Comparison of ENCODE assay signal across 16 cellular contexts in genomic region chr7:152891837-152892236, GRCh38.
DNase-seq lines count a peak whose midpoint lies in the region; ATAC-seq and TF ChIP-seq lines count a peak whose summit lies in the region.
"Had no signal": no experiment of that assay in that cellular context is flagged by ENCODE, and none has a peak within 500 bp of the region (broad histone marks: within the 10 kb centered on the region; RNA-seq: fewer than 3 reads in every experiment).

No MANE protein-coding gene starts in this region.

- no peak overlapping the region for H2AK5ac ChIP-seq in neuronal stem cell (ENCODE audit: low read depth, low read length)

- H3K27me3 Mint-ChIP-seq in activated CD8-positive, alpha-beta memory T cell treated with anti-CD3 and anti-CD28 coated beads, Interleukin-2, amount 10 ng/mL, durations not matched to agents 7 days and 5 days = no peaks in the 10 kb centered on the region

- CTCF ChIA-PET in activated CD8-positive, alpha-beta memory T cell treated with anti-CD3 and anti-CD28 coated beads, Interleukin-2, amount 10 ng/mL, durations not matched to agents 7 days and 5 days (lab: Charles Lee) = no interaction called here
- CTCF ChIA-PET in HEK293 (lab: Yijun Ruan, JAX) = interaction anchor here (0.6 to 0.7 kb wide), 4 partner anchors 442 to 1092 kb away, joined by 3 read pairs; no protein-coding TSS in a partner anchor

- ATAC-seq in activated CD8-positive, alpha-beta memory T cell treated with anti-CD3 and anti-CD28 coated beads, Interleukin-2, amount 10 ng/mL, durations not matched to agents 7 days and 5 days = no peak
- ATAC-seq: CD8-positive, alpha-beta T cell had no signal

- peak; percentile 3 for DNase-seq in activated CD8-positive, alpha-beta memory T cell treated with anti-CD3 and anti-CD28 coated beads, Interleukin-2, amount 50 U/mL, for 48 hours
- DNase-seq in activated CD8-positive, alpha-beta memory T cell treated with anti-CD3 and anti-CD28 coated beads, Interleukin-2, amount 10 ng/mL, durations not matched to agents 7 days and 5 days = no peak
- DNase-seq in neuronal stem cell (ENCODE audit: low spot score) (no peak), NCI-H1048 (lab: John Stamatoyannopoulos, UW) (no peak), BE2C (no peak)
- DNase-seq: 8988T; ACHN; Caco-2; Calu3; CD4-positive, alpha-beta T cell; DMS79 treated with DMSO at 0.1 percent for 48 hours; GF-D8 had no signal

- H3K27ac Mint-ChIP-seq in activated CD8-positive, alpha-beta memory T cell treated with anti-CD3 and anti-CD28 coated beads, Interleukin-2, amount 10 ng/mL, durations not matched to agents 7 days and 5 days = no peak overlapping the region
- H3K27ac Mint-ChIP-seq: CD4-positive, alpha-beta T cell; CD8-positive, alpha-beta T cell had no signal

- no peak overlapping the region for H3K4me3 ChIP-seq in HEK293 (ENCODE audit: low read depth, low read length)
- no peak overlapping the region for H3K4me3 ChIP-seq in neuronal stem cell (ENCODE audit: low read length in 2 of 2)
- H3K4me3 ChIP-seq in BE2C (ENCODE audit: low read depth, low read length) = no peak overlapping the region
- H3K4me3 ChIP-seq: BLaER1 treated with 17β-estradiol and CSF1 and Interleukin-3, amounts not matched to agents 10 nM and 100 nM had no signal

- H2BK120ac ChIP-seq in neuronal stem cell (ENCODE audit: low read depth, low read length) = no peak overlapping the region

- H2BK15ac ChIP-seq in neuronal stem cell (ENCODE audit: low read length) = peak overlapping the region; percentile 9

- no peaks in the 10 kb centered on the region for H3K4me1 Mint-ChIP-seq in activated CD8-positive, alpha-beta memory T cell treated with anti-CD3 and anti-CD28 coated beads, Interleukin-2, amount 10 ng/mL, durations not matched to agents 7 days and 5 days

- H3K4me2 ChIP-seq in neuronal stem cell (ENCODE audit: insufficient read depth, low read length, poor library complexity, severe bottlenecking) = no peak overlapping the region
- H3K4me2 ChIP-seq: BLaER1 treated with 17β-estradiol and CSF1 and Interleukin-3, amounts not matched to agents 10 nM and 100 nM had no signal

- H2BK5ac ChIP-seq in neuronal stem cell (ENCODE audit: low read length) = no peak overlapping the region

- H4K8ac ChIP-seq in neuronal stem cell (ENCODE audit: low read depth, low read length) = no peak overlapping the region

- no peaks in the 10 kb centered on the region for H3K4me1 ChIP-seq in HEK293 (ENCODE audit: control insufficient read depth, insufficient read depth, low read length)
- H3K4me1 ChIP-seq in neuronal stem cell (ENCODE audit: control insufficient read depth in 2 of 2, insufficient read depth in 1 of 2, low read depth in 1 of 2, low read length in 2 of 2) = peaks cover 0 to 3% of the 10 kb centered on the region in 2 donors
- H3K4me1 ChIP-seq in BE2C = no peaks in the 10 kb centered on the region
- H3K4me1 ChIP-seq: BLaER1 treated with 17β-estradiol and CSF1 and Interleukin-3, amounts not matched to agents 10 nM and 100 nM; Caco-2 had no signal

- no peak overlapping the region for H3K14ac ChIP-seq in neuronal stem cell (ENCODE audit: low read length)

- peaks cover 0 to 3% (median 0%) of the 10 kb centered on the region in 3 experiments for H3K27me3 ChIP-seq in neuronal stem cell (ENCODE audit: control insufficient read depth in 3 of 3, insufficient read depth in 3 of 3, low read depth in 1 of 3, low read length in 3 of 3)
- no peaks in the 10 kb centered on the region for H3K27me3 ChIP-seq in BE2C
- H3K27me3 ChIP-seq: BLaER1 treated with 17β-estradiol and CSF1 and Interleukin-3, amounts not matched to agents 10 nM and 100 nM had no signal

- no peaks in the 10 kb centered on the region for H3K9me3 ChIP-seq in HEK293 (ENCODE audit: control insufficient read depth, insufficient read depth, low read depth, low read length)
- peaks cover 0 to 6% of the 10 kb centered on the region in 2 donors for H3K9me3 ChIP-seq in neuronal stem cell (replicated peaks in 1 of 2; ENCODE audit: control insufficient read depth in 2 of 2, insufficient read depth in 1 of 2, low read depth in 1 of 2, low read length in 2 of 2)
- no peaks in the 10 kb centered on the region for H3K9me3 ChIP-seq in BE2C
- H3K9me3 ChIP-seq: BLaER1 treated with 17β-estradiol and CSF1 and Interleukin-3, amounts not matched to agents 10 nM and 100 nM; Caco-2 had no signal

- H3K4me3 Mint-ChIP-seq in activated CD8-positive, alpha-beta memory T cell treated with anti-CD3 and anti-CD28 coated beads, Interleukin-2, amount 10 ng/mL, durations not matched to agents 7 days and 5 days = no peak overlapping the region
- H3K4me3 Mint-ChIP-seq: CD4-positive, alpha-beta T cell; CD8-positive, alpha-beta T cell had no signal

- H4K91ac ChIP-seq in neuronal stem cell (ENCODE audit: low read depth, low read length, poor library complexity) = no peak overlapping the region

- H3K27ac ChIP-seq in HEK293 (ENCODE audit: extremely low read depth, low read depth, low read length) (no peak overlapping the region), neuronal stem cell (replicated peaks; ENCODE audit: low read length) (no peak overlapping the region)
- H3K27ac ChIP-seq: BLaER1 treated with 17β-estradiol and CSF1 and Interleukin-3, amounts not matched to agents 10 nM and 100 nM; C4-2B had no signal

- no peak overlapping the region for H3K18ac ChIP-seq in neuronal stem cell (ENCODE audit: low read length)

- H3K9me3 Mint-ChIP-seq in activated CD8-positive, alpha-beta memory T cell treated with anti-CD3 and anti-CD28 coated beads, Interleukin-2, amount 10 ng/mL, durations not matched to agents 7 days and 5 days (ENCODE audit: low read depth) = no peaks in the 10 kb centered on the region
- H3K9me3 Mint-ChIP-seq: CD4-positive, alpha-beta T cell had no signal

- no peak overlapping the region for H2BK12ac ChIP-seq in neuronal stem cell (ENCODE audit: low read length)

- H3K9ac ChIP-seq in neuronal stem cell (ENCODE audit: low read depth, low read length, poor library complexity) = no peak overlapping the region
- H3K9ac ChIP-seq: BLaER1 treated with 17β-estradiol and CSF1 and Interleukin-3, amounts not matched to agents 10 nM and 100 nM had no signal

- POLR2A ChIA-PET in HEK293 (lab: Yijun Ruan, JAX) = no interaction called here

- TF ChIP-seq CTCF in HEK293 (tag by site-specific recombination; IDR thresholded peaks at IDR 0.05) (no peak), BE2C (IDR thresholded peaks at IDR 0.05; ENCODE audit: low read depth, low read length) (no peak)

- no peak overlapping the region for H2AFZ ChIP-seq in neuronal stem cell (ENCODE audit: low read length)

- H3K4ac ChIP-seq in neuronal stem cell (ENCODE audit: low read length) = no peak overlapping the region

- H3K36me3 Mint-ChIP-seq in activated CD8-positive, alpha-beta memory T cell treated with anti-CD3 and anti-CD28 coated beads, Interleukin-2, amount 10 ng/mL, durations not matched to agents 7 days and 5 days = no peaks in the 10 kb centered on the region

- H3K79me1 ChIP-seq in neuronal stem cell (ENCODE audit: low read depth, low read length) = no peaks in the 10 kb centered on the region

- no peak overlapping the region for H3K23ac ChIP-seq in neuronal stem cell (ENCODE audit: low read depth, low read length, poor library complexity)

- no CpG with 5 or more reads among the region's 10 CpGs for WGBS in neuronal stem cell (ENCODE audit: extremely low coverage in 2 of 2, insufficient read length in 2 of 2, insufficient replicate concordance in 1 of 2), 2 donors

- no peaks in the 10 kb centered on the region for H3K36me3 ChIP-seq in HEK293 (ENCODE audit: control insufficient read depth in 2 of 2, insufficient read depth in 1 of 2, low read length in 2 of 2)
- H3K36me3 ChIP-seq in neuronal stem cell (replicated peaks in 1 of 2; ENCODE audit: control insufficient read depth in 2 of 2, insufficient read depth in 2 of 2, low read length in 2 of 2) = no peaks in the 10 kb centered on the region
- no peaks in the 10 kb centered on the region for H3K36me3 ChIP-seq in BE2C
- H3K36me3 ChIP-seq: BLaER1 treated with 17β-estradiol and CSF1 and Interleukin-3, amounts not matched to agents 10 nM and 100 nM had no signal

TF ChIP-seq in HEK293, 187 proteins besides CTCF, POLR2A, EP300 and RAD21:
- TF ChIP-seq ZBTB49 (tag by site-specific recombination; IDR thresholded peaks at IDR 0.05; ENCODE audit: low read depth) (no peak), ZNF548 (tag by site-specific recombination; IDR thresholded peaks at IDR 0.05) (peak; percentile 70; the same call in 1 of the 2 replicates), ZBTB1 (tag by site-specific recombination; IDR thresholded peaks at IDR 0.05) (no peak), ZNF549 (tag by site-specific recombination; IDR thresholded peaks at IDR 0.05) (no peak)
